Comparison of ENCODE assay signal across 16 cellular contexts in genomic region chr13:113784645-113785024, GRCh38. TPM values are rescaled to one million over a fixed set of nuclear protein-coding genes. Genes with fewer than 3 reads are reported as not detected.
"Had no signal": no experiment of that assay in that cellular context is flagged by ENCODE, and none has a peak within 500 bp of the region (broad histone marks: within the 10 kb centered on the region; RNA-seq: fewer than 3 reads in every experiment).

No MANE protein-coding gene starts in this region.

- H3K4me1 Mint-ChIP-seq: endodermal cell had no signal

- H3K27me3 ChIP-seq: ascending aorta, dorsolateral prefrontal cortex had no signal

- H3K9me3 Mint-ChIP-seq: activated naive CD4-positive, alpha-beta T cell treated with anti-CD3 and anti-CD28 coated beads for 36 hours; activated T-helper 1 cell treated with anti-CD3 and anti-CD28 coated beads, Interleukin-12 subunit alpha, Interleukin-12 subunit beta, Interleukin-2, Interleukin-4 antibody, amounts not matched to agents 30 ng/mL and 10 ng/mL and 1 ng/mL, durations not matched to agents 14 hours and 24 hours and 36 hours; naive thymus-derived CD8-positive, alpha-beta T cell; stimulated activated naive B cell treated with anti-CD40 and anti-IgM and Interleukin-4, amounts not matched to agents 10 μg/mL and 1 μg/mL and 100 μg/mL, for 72 hours had no signal

- H3K27ac ChIP-seq: ascending aorta, cardiac muscle cell, dorsolateral prefrontal cortex, tibial artery had no signal

- H3K36me3 Mint-ChIP-seq: naive thymus-derived CD8-positive, alpha-beta T cell had no signal

- FAIRE-seq: islet of Langerhans had no signal

- H3K36me3 ChIP-seq: ascending aorta, cardiac muscle cell, tibial artery had no signal

- H3K4me3 Mint-ChIP-seq: activated naive CD4-positive, alpha-beta T cell treated with anti-CD3 and anti-CD28 coated beads for 36 hours; activated T-helper 1 cell treated with anti-CD3 and anti-CD28 coated beads, Interleukin-12 subunit alpha, Interleukin-12 subunit beta, Interleukin-2, Interleukin-4 antibody, amounts not matched to agents 30 ng/mL and 10 ng/mL and 1 ng/mL, durations not matched to agents 14 hours and 24 hours and 36 hours; endodermal cell; naive thymus-derived CD8-positive, alpha-beta T cell; stimulated activated naive B cell treated with anti-CD40 and anti-IgM and Interleukin-4, amounts not matched to agents 10 μg/mL and 1 μg/mL and 100 μg/mL, for 72 hours had no signal

- ATAC-seq: activated CD4-positive, CD25-positive, alpha-beta regulatory T cell treated with anti-CD3 and anti-CD28 coated beads, Interleukin-2, amount 50 U/mL, for 24 hours; esophagus mucosa; mucosa of descending colon; naive thymus-derived CD8-positive, alpha-beta T cell had no signal

- H3K4me3 ChIP-seq: ascending aorta, cardiac muscle cell, dorsolateral prefrontal cortex, mucosa of descending colon, tibial artery had no signal

- H3K27ac Mint-ChIP-seq: activated naive CD4-positive, alpha-beta T cell treated with anti-CD3 and anti-CD28 coated beads for 36 hours; activated T-helper 1 cell treated with anti-CD3 and anti-CD28 coated beads, Interleukin-12 subunit alpha, Interleukin-12 subunit beta, Interleukin-2, Interleukin-4 antibody, amounts not matched to agents 30 ng/mL and 10 ng/mL and 1 ng/mL, durations not matched to agents 14 hours and 24 hours and 36 hours; endodermal cell; stimulated activated naive B cell treated with anti-CD40 and anti-IgM and Interleukin-4, amounts not matched to agents 10 μg/mL and 1 μg/mL and 100 μg/mL, for 72 hours had no signal

- H3K4me1 ChIP-seq: ascending aorta, tibial artery had no signal

- DNase-seq: dorsolateral prefrontal cortex; naive thymus-derived CD8-positive, alpha-beta T cell; stimulated activated CD4-positive, alpha-beta T cell treated with anti-CD3 and anti-CD28 coated beads, Interleukin-15, amount 100 ng/mL, for 24 hours; stimulated activated CD4-positive, alpha-beta T cell treated with anti-CD3 and anti-CD28 coated beads, Interleukin-4, amount 100 ng/mL, for 1 hour; stimulated activated naive B cell treated with anti-CD40 and anti-IgM and Interleukin-4, amounts not matched to agents 10 μg/mL and 1 μg/mL and 100 μg/mL, for 72 hours; T-helper 1 cell; tibial artery had no signal

- H3K9me3 ChIP-seq: ascending aorta, mucosa of descending colon, tibial artery had no signal

RNA-seq across cellular contexts. Expression of gene TMEM255B, which starts 25.6 kb away (rescaled TPM):
- total RNA-seq: cardiac muscle cell had no signal
